21 cellular contexts compared by ENCODE assay signal in genomic region chr4:14653338-14653737, GRCh38.
DNase-seq lines count a peak whose midpoint lies in the region; ATAC-seq and TF ChIP-seq lines count a peak whose summit lies in the region.
"Had no signal": no experiment of that assay in that cellular context is flagged by ENCODE, and none has a peak within 500 bp of the region (broad histone marks: within the 10 kb centered on the region; RNA-seq: fewer than 3 reads in every experiment).

No MANE protein-coding gene starts in this region.

- no peaks in the 10 kb centered on the region for H3K9me3 ChIP-seq in mammary epithelial cell (replicated peaks; ENCODE audit: insufficient read depth, low read length)
- peaks cover 0 to 5% (median 0%) of the 10 kb centered on the region in 12 donors for H3K9me3 ChIP-seq in heart left ventricle
- H3K9me3 ChIP-seq in breast epithelium, result no peaks in the 10 kb centered on the region
- H3K9me3 ChIP-seq: A549, Caco-2 had no signal

- in situ Hi-C loops in mammary epithelial cell (cut with MboI; ENCODE audit: low sequenced_read_pairs in 2 of 2), result no loop called here
- in situ Hi-C loops in G401 (cut with HindIII; ENCODE audit: low sequenced_read_pairs), result no loop called here

- no peaks in the 10 kb centered on the region for H3K27me3 Mint-ChIP-seq in MCF 10A (ENCODE audit: insufficient read depth, unreplicated experiment)
- H3K27me3 Mint-ChIP-seq: B cell; CD4-positive, alpha-beta T cell had no signal

- no peaks in the 10 kb centered on the region for H3K36me3 Mint-ChIP-seq in MCF 10A (ENCODE audit: insufficient read depth, unreplicated experiment)
- H3K36me3 Mint-ChIP-seq: CD8-positive, alpha-beta T cell had no signal

- no peak overlapping the region for H2AFZ ChIP-seq in mammary epithelial cell (ENCODE audit: low read depth, low read length)

- no peak overlapping the region for H3K4me2 ChIP-seq in mammary epithelial cell (ENCODE audit: insufficient read depth, low read depth, low read length)
- H3K4me2 ChIP-seq: BLaER1 treated with 17β-estradiol and CSF1 and Interleukin-3, amounts not matched to agents 10 nM and 100 nM had no signal

- TF ChIP-seq CTCF in MCF 10A (IDR thresholded peaks at IDR 0.05; ENCODE audit: unreplicated experiment) (no peak), mammary epithelial cell (conservative IDR thresholded peaks at IDR 0.05 in 1 of 2, IDR thresholded peaks at IDR 0.05 in 1 of 2; ENCODE audit: extremely low read depth in 1 of 2, insufficient read depth in 1 of 2, low read depth in 1 of 2, low read length in 2 of 2) (no peak), heart left ventricle (IDR thresholded peaks at IDR 0.05) (no peak), breast epithelium (IDR thresholded peaks at IDR 0.05) (no peak)

- no TSS peak for BruUV-seq in MCF 10A (replicated peaks; lab: Mats Ljungman, UMichigan)
- BruUV-seq in mammary epithelial cell (replicated peaks; lab: Mats Ljungman, UMichigan), result no TSS peak

- peak overlapping the region; percentile 73 for H3K27ac Mint-ChIP-seq in MCF 10A (ENCODE audit: low read depth, unreplicated experiment)
- H3K27ac Mint-ChIP-seq: B cell; CD4-positive, alpha-beta T cell; CD8-positive, alpha-beta T cell had no signal

- H3K36me3 ChIP-seq in mammary epithelial cell (ENCODE audit: insufficient read depth, low read length) (no peaks in the 10 kb centered on the region), heart left ventricle (no peaks in the 10 kb centered on the region), breast epithelium (no peaks in the 10 kb centered on the region)
- H3K36me3 ChIP-seq: BLaER1 treated with 17β-estradiol and CSF1 and Interleukin-3, amounts not matched to agents 10 nM and 100 nM had no signal

- H3K4me1 Mint-ChIP-seq in MCF 10A (ENCODE audit: insufficient read depth, unreplicated experiment), result peaks cover 19% of the 10 kb centered on the region
- H3K4me1 Mint-ChIP-seq: B cell had no signal

- H3K4me3 ChIP-seq in mammary epithelial cell (replicated peaks in 1 of 3; ENCODE audit: insufficient read depth in 1 of 3, low read depth in 2 of 3, low read length in 3 of 3), result no peak overlapping the region
- no peak overlapping the region for H3K4me3 ChIP-seq in heart left ventricle
- no peak overlapping the region for H3K4me3 ChIP-seq in breast epithelium
- H3K4me3 ChIP-seq: A549; BLaER1 treated with 17β-estradiol and CSF1 and Interleukin-3, amounts not matched to agents 10 nM and 100 nM; GM12878 had no signal

- no peaks in the 10 kb centered on the region for H3K9me3 Mint-ChIP-seq in MCF 10A (ENCODE audit: unreplicated experiment)

- POLR2A ChIA-PET in MCF 10A (lab: Yijun Ruan, JAX), result interaction anchor here (0.9 kb wide), 1 partner anchor 17 kb away, joined by 4 read pairs; no protein-coding TSS in a partner anchor

- H3K27me3 ChIP-seq in mammary epithelial cell (ENCODE audit: insufficient read depth, low read length) (no peaks in the 10 kb centered on the region), heart left ventricle (no peaks in the 10 kb centered on the region), breast epithelium (no peaks in the 10 kb centered on the region)
- H3K27me3 ChIP-seq: BLaER1 treated with 17β-estradiol and CSF1 and Interleukin-3, amounts not matched to agents 10 nM and 100 nM had no signal

- H3K27ac ChIP-seq in mammary epithelial cell (ENCODE audit: insufficient read depth, low read depth, low read length) (no peak overlapping the region), heart left ventricle (no peak overlapping the region), breast epithelium (peak overlapping the region; percentile 56 to 58)
- H3K27ac ChIP-seq: 22Rv1; BLaER1 treated with 17β-estradiol and CSF1 and Interleukin-3, amounts not matched to agents 10 nM and 100 nM; C4-2B had no signal

- CTCF ChIA-PET in MCF 10A (lab: Yijun Ruan, JAX) (no interaction called here), mammary epithelial cell (lab: Charles Lee; ENCODE audit: low non-redundant PET) (no interaction called here)

- no peaks in the 10 kb centered on the region for H4K20me1 ChIP-seq in mammary epithelial cell (ENCODE audit: insufficient read depth, low read length)
- H4K20me1 ChIP-seq: BLaER1 treated with 17β-estradiol and CSF1 and Interleukin-3, amounts not matched to agents 10 nM and 100 nM had no signal

- no peaks in the 10 kb centered on the region for H3K79me2 ChIP-seq in mammary epithelial cell (ENCODE audit: insufficient read depth, low read length)

- intact Hi-C loops in MCF 10A (cut with micrococcal nuclease), result no loop called here
- intact Hi-C loops in mammary epithelial cell (cut with micrococcal nuclease), result no loop called here
- intact Hi-C loops in heart left ventricle (cut with DNase I), result no loop called here
- intact Hi-C loops in Right ventricle myocardium inferior (cut with DNase I), result no loop called here
- intact Hi-C loops in breast epithelium (cut with DNase I; ENCODE audit: low total_unique reads), result no loop called here

- H3K9ac ChIP-seq in mammary epithelial cell (ENCODE audit: insufficient read depth, low read length), result no peak overlapping the region
- H3K9ac ChIP-seq: BLaER1 treated with 17β-estradiol and CSF1 and Interleukin-3, amounts not matched to agents 10 nM and 100 nM had no signal

- WGBS in mammary epithelial cell (ENCODE audit: low coverage, missing lambda C conversion rate), result 8% methylated on average over 2 of the region's 2 CpGs
- 48 to 56% (median 50%) methylated on average over 2 of the region's 2 CpGs for WGBS in heart left ventricle, 4 donors

- TF ChIP-seq POLR2A in heart left ventricle (IDR thresholded peaks at IDR 0.05), result no peak
- no peak for TF ChIP-seq POLR2A in breast epithelium (IDR thresholded peaks at IDR 0.05)

- dilution Hi-C loops in mammary epithelial cell (cut with HindIII; ENCODE audit: low sequenced_read_pairs), result no loop called here

- H3K4me1 ChIP-seq in mammary epithelial cell (ENCODE audit: insufficient read depth, low read length), result no peaks in the 10 kb centered on the region
- H3K4me1 ChIP-seq in heart left ventricle, result no peaks in the 10 kb centered on the region
- H3K4me1 ChIP-seq in breast epithelium, result no peaks in the 10 kb centered on the region
- H3K4me1 ChIP-seq: BLaER1 treated with 17β-estradiol and CSF1 and Interleukin-3, amounts not matched to agents 10 nM and 100 nM; Caco-2 had no signal

- ATAC-seq in heart left ventricle (peak; percentile 50 to 73 (median 61)), Right ventricle myocardium inferior (no peak), GM18861 (IDR thresholded peaks at IDR 0.05; ENCODE audit: unreplicated experiment) (no peak)
- ATAC-seq: CD8-positive, alpha-beta T cell; GM12878 had no signal

- no peak overlapping the region for H3K4me3 Mint-ChIP-seq in MCF 10A (ENCODE audit: unreplicated experiment)
- H3K4me3 Mint-ChIP-seq: B cell; CD4-positive, alpha-beta T cell; CD8-positive, alpha-beta T cell had no signal

- peak; percentile 51 for DNase-seq in MCF 10A (ENCODE audit: unreplicated experiment)
- DNase-seq in mammary epithelial cell, result no peak
- no peak for DNase-seq in heart left ventricle
- no peak for DNase-seq in Right ventricle myocardium inferior (ENCODE audit: missing footprints)
- DNase-seq in G401 (ENCODE audit: low spot score), result peak; percentile 21
- peak in 1 of 2 donors; percentile 64 for DNase-seq in breast epithelium (ENCODE audit: low spot score in 2 of 2)
- DNase-seq in hypothalamus (lab: John Stamatoyannopoulos, UW), result no peak
- DNase-seq: AML-193; Caco-2; Calu3; CD4-positive, alpha-beta T cell; CD8-positive, alpha-beta T cell; DMS79 treated with DMSO at 0.1 percent for 48 hours; GDM1 had no signal

Comparison
In these comparisons a context has a peak if more than half of its experiments do, and no peak if none do; other contexts are left out.
1. DNase-seq: peak in MCF 10A (single experiment) and G401 (single experiment); none in mammary epithelial cell (single experiment), heart left ventricle (0 of 5), Right ventricle myocardium inferior (single experiment) and hypothalamus (0 of 51).
2. H3K27ac ChIP-seq: peak in breast epithelium (2 of 2); none in mammary epithelial cell (single experiment) and heart left ventricle (0 of 12).
3. ATAC-seq: peak in heart left ventricle (4 of 4); none in Right ventricle myocardium inferior (single experiment) and GM18861 (single experiment).